ENCODE assay signal across 23 cellular contexts in the genomic region with DNA sequence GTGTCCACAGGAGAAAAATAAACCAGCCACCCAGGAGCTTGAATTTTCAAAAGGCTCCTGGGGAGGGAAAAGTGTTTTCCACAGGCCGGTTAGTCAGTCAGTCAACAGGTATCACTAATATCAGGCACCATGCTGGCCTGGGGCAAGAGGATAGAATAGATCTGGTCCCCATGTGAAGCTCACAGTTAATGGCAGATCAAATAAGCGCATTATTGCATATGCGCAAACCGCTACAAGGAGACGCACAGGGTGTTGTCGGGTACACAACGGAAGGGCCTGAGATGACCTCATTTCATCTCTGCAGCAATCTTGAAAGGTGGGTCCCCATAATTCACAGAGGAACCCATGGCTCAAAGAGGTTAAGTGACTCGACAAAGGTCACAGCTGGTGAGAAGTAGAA.
"Had no signal": no experiment of that assay in that cellular context is flagged by ENCODE, and none has a peak within 500 bp of the region (broad histone marks: within the 10 kb centered on the region; RNA-seq: fewer than 3 reads in every experiment).

No MANE protein-coding gene starts in this region.

- H3K36me3 ChIP-seq: cardiac muscle cell, SJSA1 had no signal

- DNase-seq: activated CD4-positive, alpha-beta memory T cell treated with anti-CD3 and anti-CD28 coated beads for 36 hours; activated CD4-positive, alpha-beta T cell treated with anti-CD3 and anti-CD28 coated beads, Interleukin-2, amount 10 ng/mL, durations not matched to agents 7 days and 5 days; activated CD4-positive, CD25-positive, alpha-beta regulatory T cell; activated CD8-positive, alpha-beta memory T cell treated with anti-CD3 and anti-CD28 coated beads, Interleukin-2, amount 50 U/mL, for 4 hours; activated naive CD4-positive, alpha-beta T cell treated with anti-CD3 and anti-CD28 coated beads, Interleukin-2, amount 50 U/mL, for 16 hours; amygdala; Karpas-422; MM.1S; NCI-H1694; NCI-H2029; NCI-H2107; NCI-H2171 treated with DMSO at 0.1 percent for 48 hours; NCI-H226; NCI-H526; NCI-H82; NK-92 treated with Interleukin-12 subunit alpha and Interleukin-12 subunit beta, amount 100 ng/mL, for 24 hours; PC-3; SHP77; T-helper 17 cell; T-helper 9 cell had no signal

- ATAC-seq: K562, PC-3, T-helper 17 cell had no signal

- H3K27ac ChIP-seq: cardiac muscle cell, SJSA1 had no signal

- H3K9me3 ChIP-seq: SJSA1 had no signal

- H3K4me3 ChIP-seq: cardiac muscle cell, K562, SJSA1 had no signal

- H3K27me3 ChIP-seq: cardiac muscle cell, SJSA1 had no signal

- H3K4me1 ChIP-seq: SJSA1 had no signal
